In genomic region chr10:7577206-7577978, GRCh38 we compare ENCODE assay signal across 1 cellular context.
TF ChIP-seq lines count a peak whose summit lies in the region.

No MANE protein-coding gene starts in this region.

TF ChIP-seq in HepG2, 621 proteins besides CTCF, POLR2A, EP300 and RAD21:
- TF ChIP-seq ZNF768 (CRISPR knock-in tag; IDR thresholded peaks at IDR 0.05), result peak; percentile 47; the same call in 1 of the 2 replicates
- TF ChIP-seq HNF4A (CRISPR knock-in tag; IDR thresholded peaks at IDR 0.05), result no peak
